In the genomic region with DNA sequence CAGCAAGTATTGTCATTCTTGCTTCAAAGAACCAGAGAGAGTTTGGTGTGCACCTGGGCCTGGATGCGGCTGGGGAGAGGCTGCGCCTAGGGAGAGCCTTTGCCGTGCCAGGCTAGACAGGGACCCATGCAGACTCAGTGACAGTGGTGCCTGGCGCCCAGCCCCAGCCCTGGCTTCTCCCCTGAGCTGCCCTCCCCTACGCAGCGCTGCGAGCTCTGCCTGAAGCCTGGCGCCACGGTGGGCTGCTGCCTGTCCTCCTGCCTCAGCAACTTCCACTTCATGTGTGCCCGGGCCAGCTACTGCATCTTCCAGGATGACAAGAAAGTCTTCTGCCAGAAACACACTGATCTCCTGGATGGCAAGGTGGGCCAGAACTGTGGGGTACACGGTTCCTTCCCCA, we compare ENCODE assay signal across 15 cellular contexts. TPM values are rescaled to one million over a fixed set of nuclear protein-coding genes. Genes with fewer than 3 reads are reported as not detected.
A peak's percentile ranks its signal among the peaks of the same experiment; 100 is the strongest.
DNase-seq lines count a peak whose midpoint lies in the region; ATAC-seq, FAIRE-seq and TF ChIP-seq lines count a peak whose summit lies in the region.
"Had no signal": no experiment of that assay in that cellular context is flagged by ENCODE, and none has a peak within 500 bp of the region (broad histone marks: within the 10 kb centered on the region; RNA-seq: fewer than 3 reads in every experiment).

No MANE protein-coding gene starts in this region.

- H3K14ac ChIP-seq in neuronal stem cell (ENCODE audit: low read length): no peak overlapping the region

- no peak overlapping the region for H3K18ac ChIP-seq in neuronal stem cell (ENCODE audit: low read length)

- no peak overlapping the region for H3K4ac ChIP-seq in neuronal stem cell (ENCODE audit: low read length)

- in situ Hi-C loops in GM12878 (cut with MboI): no loop called here

- no TSS peak for BruUV-seq in GM12878 (replicated peaks; lab: Mats Ljungman, UMichigan)

- H4K8ac ChIP-seq in neuronal stem cell (ENCODE audit: low read depth, low read length): peak overlapping the region; percentile 17

- TF ChIP-seq POLR2A in GM12892 (IDR thresholded peaks at IDR 0.05; ENCODE audit: low read depth, low read length): peak; percentile 18; the same call in 1 of the 2 replicates
- TF ChIP-seq POLR2A in GM12878 (IDR thresholded peaks at IDR 0.05; ENCODE audit: low read depth, low read length): peak; percentile 26

- H4K20me1 ChIP-seq in GM12878 (ENCODE audit: control insufficient read depth, insufficient read depth): no peaks in the 10 kb centered on the region; the same call in 1 of the 2 replicates
- H4K20me1 ChIP-seq in SK-N-SH (ENCODE audit: insufficient read depth): no peaks in the 10 kb centered on the region

- H2AFZ ChIP-seq in GM12878 (ENCODE audit: control insufficient read depth, low read depth, low read length): no peak overlapping the region
- H2AFZ ChIP-seq in neuronal stem cell (ENCODE audit: low read length): no peak overlapping the region
- no peak overlapping the region for H2AFZ ChIP-seq in SK-N-SH (ENCODE audit: low read depth)

- H3K9me3 ChIP-seq in GM12878 (replicated peaks; ENCODE audit: control insufficient read depth, insufficient read depth, low read length) (no peaks in the 10 kb centered on the region), neuronal stem cell (replicated peaks in 1 of 2; ENCODE audit: control insufficient read depth in 2 of 2, insufficient read depth in 1 of 2, low read depth in 1 of 2, low read length in 2 of 2) (no peaks in the 10 kb centered on the region), SK-N-SH (no peaks in the 10 kb centered on the region)
- H3K9me3 ChIP-seq: HAP-1 had no signal

- H3K36me3 ChIP-seq in GM12878 (ENCODE audit: control insufficient read depth in 2 of 2, insufficient read depth in 2 of 2, low read length in 1 of 2): peaks cover 22 to 48% of the 10 kb centered on the region in 2 experiments
- peaks cover 79 to 96% of the 10 kb centered on the region in 2 donors for H3K36me3 ChIP-seq in neuronal stem cell (replicated peaks in 1 of 2; ENCODE audit: control insufficient read depth in 2 of 2, insufficient read depth in 2 of 2, low read length in 2 of 2)
- H3K36me3 ChIP-seq in SK-N-SH (replicated peaks in 1 of 2; ENCODE audit: control insufficient read depth in 1 of 2, insufficient read depth in 2 of 2, low read length in 1 of 2): peaks cover 14 to 87% of the 10 kb centered on the region in 2 experiments

- H2BK120ac ChIP-seq in neuronal stem cell (ENCODE audit: low read depth, low read length): no peak overlapping the region

- POLR2A ChIA-PET in GM12878 (lab: Charles Lee) (no interaction called here), SK-N-SH (lab: Yijun Ruan, JAX) (interaction anchor here (1.6 kb wide), 1 partner anchor 11 kb away, joined by 7 read pairs; no protein-coding TSS in a partner anchor)

- no peak overlapping the region for H3K23ac ChIP-seq in neuronal stem cell (ENCODE audit: low read depth, low read length, poor library complexity)

- H2BK5ac ChIP-seq in neuronal stem cell (ENCODE audit: low read length): no peak overlapping the region

- no peaks in the 10 kb centered on the region for H3F3A ChIP-seq in SK-N-SH (replicated peaks; ENCODE audit: insufficient read depth)

- FAIRE-seq in GM12892 (lab: Jason Lieb, UNC): no peak
- no peak for FAIRE-seq in GM12878 (lab: Jason Lieb, UNC)
- no peak for FAIRE-seq in D721Med (lab: Jason Lieb, UNC)
- FAIRE-seq: H1 had no signal

- no peak for TF ChIP-seq RAD21 in GM12878 (IDR thresholded peaks at IDR 0.05; ENCODE audit: insufficient read depth, low read depth, low read length)
- TF ChIP-seq RAD21 in SK-N-SH (IDR thresholded peaks at IDR 0.05; ENCODE audit: low read length): no peak

- H3K79me2 ChIP-seq in GM12878 (ENCODE audit: control insufficient read depth, insufficient read depth, low read length) (no peaks in the 10 kb centered on the region), SK-N-SH (ENCODE audit: insufficient read depth) (no peaks in the 10 kb centered on the region)

- peak overlapping the region; percentile 63; the same call in 1 of the 2 replicates for H3K27ac ChIP-seq in 22Rv1
- no peak overlapping the region for H3K27ac ChIP-seq in GM12878 (ENCODE audit: control insufficient read depth, insufficient read depth)
- no peak overlapping the region for H3K27ac ChIP-seq in neuronal stem cell (replicated peaks; ENCODE audit: low read length)
- H3K27ac ChIP-seq in SK-N-SH (ENCODE audit: low read depth in 2 of 2, low read length in 1 of 2): no peak overlapping the region

- peaks cover 14% of the 10 kb centered on the region for H3K79me1 ChIP-seq in neuronal stem cell (ENCODE audit: low read depth, low read length)

- no peaks in the 10 kb centered on the region for H3K27me3 ChIP-seq in GM12878 (replicated peaks in 1 of 2; ENCODE audit: control insufficient read depth in 2 of 2, insufficient read depth in 2 of 2, low read length in 1 of 2)
- no peaks in the 10 kb centered on the region for H3K27me3 ChIP-seq in neuronal stem cell (ENCODE audit: control insufficient read depth in 3 of 3, insufficient read depth in 3 of 3, low read depth in 1 of 3, low read length in 3 of 3)
- no peaks in the 10 kb centered on the region for H3K27me3 ChIP-seq in SK-N-SH (ENCODE audit: insufficient read depth)

- SMC1A ChIA-PET in GM12878 (lab: Charles Lee; ENCODE audit: uncharacterized antibody, unreplicated experiment): no interaction called here

- TF ChIP-seq CTCF in 22Rv1 (IDR thresholded peaks at IDR 0.05): no peak
- TF ChIP-seq CTCF in GM12878 (IDR thresholded peaks at IDR 0.05 in 2 of 3, conservative IDR thresholded peaks at IDR 0.05 in 1 of 3; ENCODE audit: control insufficient read depth in 2 of 3, extremely low read depth in 1 of 3, insufficient read depth in 1 of 3, low read depth in 3 of 3, low read length in 3 of 3): no peak
- TF ChIP-seq CTCF in SK-N-SH (IDR thresholded peaks at IDR 0.05): no peak
- TF ChIP-seq CTCF in D721Med (IDR thresholded peaks at IDR 0.05; ENCODE audit: insufficient read depth, missing control alignments): no peak

- H3K9ac ChIP-seq in GM12878 (ENCODE audit: control insufficient read depth, insufficient read depth, low read length): no peak overlapping the region
- H3K9ac ChIP-seq in neuronal stem cell (ENCODE audit: low read depth, low read length, poor library complexity): no peak overlapping the region
- no peak overlapping the region for H3K9ac ChIP-seq in SK-N-SH

- no peak for TF ChIP-seq EP300 in GM12878 (IDR thresholded peaks at IDR 0.05; ENCODE audit: borderline replicate concordance in 1 of 2, control insufficient read depth in 1 of 2, low read depth in 2 of 2, low read length in 2 of 2)
- TF ChIP-seq EP300 in SK-N-SH (IDR thresholded peaks at IDR 0.05; ENCODE audit: borderline replicate concordance in 1 of 2, low read depth in 1 of 2, low read length in 1 of 2): no peak

- no peak overlapping the region for H3K4me2 ChIP-seq in GM12878 (ENCODE audit: control insufficient read depth, insufficient read depth)
- H3K4me2 ChIP-seq in neuronal stem cell (ENCODE audit: insufficient read depth, low read length, poor library complexity, severe bottlenecking): no peak overlapping the region
- no peak overlapping the region for H3K4me2 ChIP-seq in SK-N-SH

- RAD21 ChIA-PET in GM12878 (lab: Charles Lee; ENCODE audit: unreplicated experiment): no interaction called here

- H4K91ac ChIP-seq in neuronal stem cell (ENCODE audit: low read depth, low read length, poor library complexity): no peak overlapping the region

- H3K4me3 ChIP-seq in GM12878 (no peak overlapping the region), neuronal stem cell (ENCODE audit: low read length in 2 of 2) (no peak overlapping the region), SK-N-SH (ENCODE audit: low read depth in 2 of 2, low read length in 1 of 2) (no peak overlapping the region)
- H3K4me3 ChIP-seq: HAP-1 had no signal

- ATAC-seq in GM12878 (no peak), GM18502 (IDR thresholded peaks at IDR 0.05; ENCODE audit: poor library complexity, unreplicated experiment) (no peak)
- ATAC-seq: CD8-positive, alpha-beta T cell had no signal

- intact Hi-C loops in GM12878 (cut with micrococcal nuclease; ENCODE audit: unreplicated experiment): no loop called here

- DNase-seq in GM12892 (ENCODE audit: insufficient read length) (peak; percentile 20), GM12878 (ENCODE audit: low read depth, low spot score) (no peak), neuronal stem cell (ENCODE audit: low spot score) (no peak), SK-N-SH (no peak), NCI-H524 (lab: John Stamatoyannopoulos, UW) (no peak), D721Med (ENCODE audit: insufficient read length, low spot score) (no peak)
- DNase-seq: COR-L47, DND-41, GDM1, HFFc6 had no signal

- WGBS in GM12878 (ENCODE audit: insufficient coverage, insufficient replicate concordance, low lambda C conversion rate, missing lambda C conversion rate): 88% methylated on average over 11 of the region's 11 CpGs
- WGBS in neuronal stem cell (ENCODE audit: extremely low coverage in 2 of 2, insufficient read length in 2 of 2, insufficient replicate concordance in 1 of 2), 2 donors: no CpG with 5 or more reads among the region's 11 CpGs
- 94% methylated on average over 5 of the region's 11 CpGs for WGBS in SK-N-SH (ENCODE audit: low lambda C conversion rate)

- H2AK5ac ChIP-seq in neuronal stem cell (ENCODE audit: low read depth, low read length): no peak overlapping the region

- CTCF ChIA-PET in GM12878 (lab: Yijun Ruan, JAX): no interaction called here
- CTCF ChIA-PET in SK-N-SH (lab: Yijun Ruan, JAX): no interaction called here

- H3K4me1 ChIP-seq in GM12878 (ENCODE audit: control insufficient read depth, insufficient read depth, low read length): no peaks in the 10 kb centered on the region
- no peaks in the 10 kb centered on the region for H3K4me1 ChIP-seq in neuronal stem cell (ENCODE audit: control insufficient read depth in 2 of 2, insufficient read depth in 1 of 2, low read depth in 1 of 2, low read length in 2 of 2)
- no peaks in the 10 kb centered on the region for H3K4me1 ChIP-seq in SK-N-SH (ENCODE audit: control insufficient read depth in 1 of 2, insufficient read depth in 2 of 2, low read depth in 1 of 2, low read length in 1 of 2)
- H3K4me1 ChIP-seq: HAP-1 had no signal

- no peak overlapping the region for H2BK12ac ChIP-seq in neuronal stem cell (ENCODE audit: low read length)

- H2BK15ac ChIP-seq in neuronal stem cell (ENCODE audit: low read length): no peak overlapping the region

- no peaks in the 10 kb centered on the region for H3K9me2 ChIP-seq in SK-N-SH

RNA-seq across cellular contexts. Expression of a gene that starts 12.0 kb away (rescaled TPM):
- polyA plus RNA-seq in GM12892 (2012; ENCODE audit: missing spikeins): 17.9 TPM
- 27.0 and 31.3 TPM in 2 replicates for total RNA-seq in GM12878 (2013; cell fraction: nucleolus; rRNA removed)
- total RNA-seq in GM12878 (2014; rRNA removed) (5.3 and 7.8 TPM in 2 replicates), GM12878 (2014; rRNA removed; fragmentation: Illumina TruSeq; extraction: Trizol) (3.8 and 3.9 TPM in 2 replicates), GM12878 (2021) (35.3 and 35.6 TPM in 2 replicates)
- polyA plus RNA-seq in GM12878 (2011; ENCODE audit: low read depth): 15.0 TPM
- polyA plus RNA-seq in GM12878 (2011; rRNA removed) (6.8 and 14.9 TPM in 2 replicates), GM12878 (2014; fragmentation: Illumina TruSeq; extraction: Trizol) (7.6 and 14.7 TPM in 2 replicates), GM12878 (2014; fragmentation: Nextera tagmentation; extraction: Ambion mirVana) (under 1 TPM; 0.71 to 0.91 TPM), GM12878 (2014; rRNA removed) (21.9 and 23.0 TPM in 2 replicates), GM12878 (2016; fragmentation: Nextera tagmentation; extraction: Ambion mirVana) (1 to 10 TPM; 4.0 to 4.1 TPM), SK-N-SH (2012; rRNA removed) (18.2 and 29.2 TPM in 2 replicates)
- 19.6 and 23.0 TPM in 2 replicates for polyA plus RNA-seq in GM12878 (2011; cell fraction: cytosol; rRNA removed)
- 112 and 185 TPM in 2 replicates for polyA plus RNA-seq in GM12878 (2011; cell fraction: nucleus; rRNA removed)
- 29.0 and 37.1 TPM in 2 replicates for polyA plus RNA-seq in GM12878 (2012)
- 8.0 and 8.4 TPM in 2 replicates for polyA minus RNA-seq in GM12878 (2011; rRNA and poly(A)+ RNA removed)
- polyA minus RNA-seq in GM12878 (2011; cell fraction: cytosol; rRNA and poly(A)+ RNA removed): 6.1 and 10.9 TPM in 2 replicates
- 10.0 and 17.1 TPM in 2 replicates for polyA minus RNA-seq in GM12878 (2011; cell fraction: nucleus; rRNA and poly(A)+ RNA removed)
- 11.4 TPM for polyA plus RNA-seq in neuronal stem cell (2013, experiment 1 of 2)
- polyA plus RNA-seq in neuronal stem cell (2013, experiment 2 of 2): 11.1 TPM
- polyA plus RNA-seq in SK-N-SH (2012; cell fraction: cytosol; rRNA removed): 9.4 and 13.7 TPM in 2 replicates
- 150 and 238 TPM in 2 replicates for polyA plus RNA-seq in SK-N-SH (2012; cell fraction: nucleus; rRNA removed)

RNA-seq across cellular contexts. Expression of a gene that starts 12.5 kb away (rescaled TPM):
- 17.3 TPM for polyA plus RNA-seq in GM12892 (2012; ENCODE audit: missing spikeins)
- total RNA-seq in GM12878 (2013; cell fraction: nucleolus; rRNA removed): 16.2 and 19.9 TPM in 2 replicates
- total RNA-seq in GM12878 (2014; rRNA removed) (27.2 and 28.7 TPM in 2 replicates), GM12878 (2014; rRNA removed; fragmentation: Illumina TruSeq; extraction: Trizol) (8.3 and 9.1 TPM in 2 replicates), GM12878 (2021) (35.3 and 41.7 TPM in 2 replicates)
- polyA plus RNA-seq in GM12878 (2011; ENCODE audit: low read depth): 11.1 TPM
- polyA plus RNA-seq in GM12878 (2011; rRNA removed) (10.1 and 22.4 TPM in 2 replicates), GM12878 (2014; fragmentation: Illumina TruSeq; extraction: Trizol) (5.9 and 8.7 TPM in 2 replicates), GM12878 (2014; fragmentation: Nextera tagmentation; extraction: Ambion mirVana) (10 to 100 TPM in 1 of 2 experiments, 1 to 10 TPM in 1; 2.5 to 11.9 TPM), GM12878 (2014; rRNA removed) (39.9 and 47.9 TPM in 2 replicates), GM12878 (2016; fragmentation: Nextera tagmentation; extraction: Ambion mirVana) (10 to 100 TPM; 36.4 to 36.8 TPM), SK-N-SH (2012; rRNA removed) (5.1 and 5.6 TPM in 2 replicates)
- 46.7 and 55.5 TPM in 2 replicates for polyA plus RNA-seq in GM12878 (2011; cell fraction: cytosol; rRNA removed)
- 75.6 and 89.2 TPM in 2 replicates for polyA plus RNA-seq in GM12878 (2011; cell fraction: nucleus; rRNA removed)
- 30.0 and 41.7 TPM in 2 replicates for polyA plus RNA-seq in GM12878 (2012)
- 7.2 and 17.9 TPM in 2 replicates for polyA minus RNA-seq in GM12878 (2011; rRNA and poly(A)+ RNA removed)
- polyA minus RNA-seq in GM12878 (2011; cell fraction: cytosol; rRNA and poly(A)+ RNA removed): 9.4 and 12.4 TPM in 2 replicates
- polyA minus RNA-seq in GM12878 (2011; cell fraction: nucleus; rRNA and poly(A)+ RNA removed): 11.1 and 12.0 TPM in 2 replicates
- polyA plus RNA-seq in neuronal stem cell (2013, experiment 1 of 2): 9.7 TPM
- 9.4 TPM for polyA plus RNA-seq in neuronal stem cell (2013, experiment 2 of 2)
- 2.2 and 5.0 TPM in 2 replicates for polyA plus RNA-seq in SK-N-SH (2012; cell fraction: cytosol; rRNA removed)
- polyA plus RNA-seq in SK-N-SH (2012; cell fraction: nucleus; rRNA removed): 7.2 and 14.5 TPM in 2 replicates

RNA-seq across cellular contexts. Expression of a gene that starts 15.5 kb away (rescaled TPM):
- polyA plus RNA-seq in GM12892 (2012; ENCODE audit: missing spikeins): 10.4 TPM
- 13.8 and 17.3 TPM in 2 replicates for total RNA-seq in GM12878 (2013; cell fraction: nucleolus; rRNA removed)
- 9.4 and 14.0 TPM in 2 replicates for total RNA-seq in GM12878 (2014; rRNA removed)
- total RNA-seq in GM12878 (2014; rRNA removed; fragmentation: Illumina TruSeq; extraction: Trizol): 7.9 and 9.3 TPM in 2 replicates
- 13.0 and 16.4 TPM in 2 replicates for total RNA-seq in GM12878 (2021)
- 14.2 TPM for polyA plus RNA-seq in GM12878 (2011; ENCODE audit: low read depth)
- 11.8 and 16.2 TPM in 2 replicates for polyA plus RNA-seq in GM12878 (2011; rRNA removed)
- polyA plus RNA-seq in GM12878 (2011; cell fraction: cytosol; rRNA removed): 20.8 and 27.3 TPM in 2 replicates
- 93.8 and 102 TPM in 2 replicates for polyA plus RNA-seq in GM12878 (2011; cell fraction: nucleus; rRNA removed)
- 18.6 and 26.0 TPM in 2 replicates for polyA plus RNA-seq in GM12878 (2012)
- 9.6 and 13.4 TPM in 2 replicates for polyA plus RNA-seq in GM12878 (2014; fragmentation: Illumina TruSeq; extraction: Trizol)
- polyA plus RNA-seq in GM12878 (2014; fragmentation: Nextera tagmentation; extraction: Ambion mirVana): 10 to 100 TPM in 1 of 2 experiments, 1 to 10 TPM in 1; 9.6 to 13.7 TPM
- 21.6 and 22.1 TPM in 2 replicates for polyA plus RNA-seq in GM12878 (2014; rRNA removed)
- 10 to 100 TPM; 17.1 to 17.4 TPM for polyA plus RNA-seq in GM12878 (2016; fragmentation: Nextera tagmentation; extraction: Ambion mirVana)
- polyA minus RNA-seq in GM12878 (2011; rRNA and poly(A)+ RNA removed): 12.8 and 16.6 TPM in 2 replicates
- polyA minus RNA-seq in GM12878 (2011; cell fraction: cytosol; rRNA and poly(A)+ RNA removed): 8.8 and 10.0 TPM in 2 replicates
- 14.4 and 23.5 TPM in 2 replicates for polyA minus RNA-seq in GM12878 (2011; cell fraction: nucleus; rRNA and poly(A)+ RNA removed)
- 13.5 TPM for polyA plus RNA-seq in neuronal stem cell (2013, experiment 1 of 2)
- 14.3 TPM for polyA plus RNA-seq in neuronal stem cell (2013, experiment 2 of 2)
- polyA plus RNA-seq in SK-N-SH (2012; rRNA removed): 25.9 and 29.4 TPM in 2 replicates
- polyA plus RNA-seq in SK-N-SH (2012; cell fraction: cytosol; rRNA removed): 14.9 and 16.6 TPM in 2 replicates
- 109 and 119 TPM in 2 replicates for polyA plus RNA-seq in SK-N-SH (2012; cell fraction: nucleus; rRNA removed)

RNA-seq across cellular contexts. Expression of a gene that starts 15.7 kb away (rescaled TPM):
- polyA plus RNA-seq in GM12892 (2012; ENCODE audit: missing spikeins): 41.4 TPM
- total RNA-seq in GM12878 (2013; cell fraction: nucleolus; rRNA removed): 2.8 and 4.2 TPM in 2 replicates
- 37.8 and 39.4 TPM in 2 replicates for total RNA-seq in GM12878 (2014; rRNA removed)
- 34.3 and 34.7 TPM in 2 replicates for total RNA-seq in GM12878 (2014; rRNA removed; fragmentation: Illumina TruSeq; extraction: Trizol)
- total RNA-seq in GM12878 (2021): 35.6 and 42.9 TPM in 2 replicates
- polyA plus RNA-seq in GM12878 (2011; ENCODE audit: low read depth): 6.0 TPM
- 10.5 and 14.4 TPM in 2 replicates for polyA plus RNA-seq in GM12878 (2011; rRNA removed)
- 23.6 and 28.8 TPM in 2 replicates for polyA plus RNA-seq in GM12878 (2011; cell fraction: cytosol; rRNA removed)
- polyA plus RNA-seq in GM12878 (2011; cell fraction: nucleus; rRNA removed): 14.0 and 17.6 TPM in 2 replicates
- polyA plus RNA-seq in GM12878 (2012): 35.0 and 36.0 TPM in 2 replicates
- polyA plus RNA-seq in GM12878 (2014; fragmentation: Illumina TruSeq; extraction: Trizol): 29.9 and 35.1 TPM in 2 replicates
- polyA plus RNA-seq in GM12878 (2014; fragmentation: Nextera tagmentation; extraction: Ambion mirVana): 100 to 1,000 TPM; 143 to 178 TPM
- polyA plus RNA-seq in GM12878 (2014; rRNA removed): 32.3 and 44.0 TPM in 2 replicates
- 10 to 100 TPM; 62.6 to 66.7 TPM for polyA plus RNA-seq in GM12878 (2016; fragmentation: Nextera tagmentation; extraction: Ambion mirVana)
- polyA minus RNA-seq in GM12878 (2011; rRNA and poly(A)+ RNA removed): 9.1 and 21.3 TPM in 2 replicates
- polyA minus RNA-seq in GM12878 (2011; cell fraction: cytosol; rRNA and poly(A)+ RNA removed): 4.5 and 4.8 TPM in 2 replicates
- 3.5 and 3.9 TPM in 2 replicates for polyA minus RNA-seq in GM12878 (2011; cell fraction: nucleus; rRNA and poly(A)+ RNA removed)
- 84.6 TPM for polyA plus RNA-seq in neuronal stem cell (2013, experiment 1 of 2)
- 82.8 TPM for polyA plus RNA-seq in neuronal stem cell (2013, experiment 2 of 2)
- polyA plus RNA-seq in SK-N-SH (2012; rRNA removed): 66.3 and 99.2 TPM in 2 replicates
- 61.7 and 73.5 TPM in 2 replicates for polyA plus RNA-seq in SK-N-SH (2012; cell fraction: cytosol; rRNA removed)
- 29.1 and 42.7 TPM in 2 replicates for polyA plus RNA-seq in SK-N-SH (2012; cell fraction: nucleus; rRNA removed)

RNA-seq across cellular contexts. Expression of a gene that starts 18.6 kb away (rescaled TPM):
- 9.0 TPM for polyA plus RNA-seq in GM12892 (2012; ENCODE audit: missing spikeins)
- total RNA-seq in GM12878 (2013; cell fraction: nucleolus; rRNA removed): 7.8 and 11.3 TPM in 2 replicates
- total RNA-seq in GM12878 (2014; rRNA removed): 6.0 and 6.9 TPM in 2 replicates
- total RNA-seq in GM12878 (2014; rRNA removed; fragmentation: Illumina TruSeq; extraction: Trizol): 7.4 and 10.9 TPM in 2 replicates
- total RNA-seq in GM12878 (2021): 6.8 and 7.4 TPM in 2 replicates
- polyA plus RNA-seq in GM12878 (2011; ENCODE audit: low read depth): 4.2 TPM
- polyA plus RNA-seq in GM12878 (2011; rRNA removed): 4.0 and 5.1 TPM in 2 replicates
- 8.5 and 11.6 TPM in 2 replicates for polyA plus RNA-seq in GM12878 (2011; cell fraction: cytosol; rRNA removed)
- polyA plus RNA-seq in GM12878 (2011; cell fraction: nucleus; rRNA removed): 25.4 and 28.5 TPM in 2 replicates
- 11.8 and 13.9 TPM in 2 replicates for polyA plus RNA-seq in GM12878 (2012)
- polyA plus RNA-seq in GM12878 (2014; fragmentation: Illumina TruSeq; extraction: Trizol): 2.8 and 8.2 TPM in 2 replicates
- polyA plus RNA-seq in GM12878 (2014; fragmentation: Nextera tagmentation; extraction: Ambion mirVana): 1 to 10 TPM in 1 of 2 experiments, under 1 TPM in 1; 0.69 to 3.3 TPM
- 7.7 and 11.2 TPM in 2 replicates for polyA plus RNA-seq in GM12878 (2014; rRNA removed)
- polyA plus RNA-seq in GM12878 (2016; fragmentation: Nextera tagmentation; extraction: Ambion mirVana): 10 to 100 TPM; 10.1 to 11.9 TPM
- polyA minus RNA-seq in GM12878 (2011; rRNA and poly(A)+ RNA removed): 6.6 and 7.2 TPM in 2 replicates
- 10.7 and 14.1 TPM in 2 replicates for polyA minus RNA-seq in GM12878 (2011; cell fraction: cytosol; rRNA and poly(A)+ RNA removed)
- polyA minus RNA-seq in GM12878 (2011; cell fraction: nucleus; rRNA and poly(A)+ RNA removed): 7.6 and 9.2 TPM in 2 replicates
- 5.9 TPM for polyA plus RNA-seq in neuronal stem cell (2013, experiment 1 of 2)
- polyA plus RNA-seq in neuronal stem cell (2013, experiment 2 of 2): 5.2 TPM
- 21.1 and 25.2 TPM in 2 replicates for polyA plus RNA-seq in SK-N-SH (2012; rRNA removed)
- polyA plus RNA-seq in SK-N-SH (2012; cell fraction: cytosol; rRNA removed): 7.1 and 11.0 TPM in 2 replicates
- polyA plus RNA-seq in SK-N-SH (2012; cell fraction: nucleus; rRNA removed): 68.2 and 85.3 TPM in 2 replicates
